Comparison of ENCODE assay signal across 26 cellular contexts in the genomic region with DNA sequence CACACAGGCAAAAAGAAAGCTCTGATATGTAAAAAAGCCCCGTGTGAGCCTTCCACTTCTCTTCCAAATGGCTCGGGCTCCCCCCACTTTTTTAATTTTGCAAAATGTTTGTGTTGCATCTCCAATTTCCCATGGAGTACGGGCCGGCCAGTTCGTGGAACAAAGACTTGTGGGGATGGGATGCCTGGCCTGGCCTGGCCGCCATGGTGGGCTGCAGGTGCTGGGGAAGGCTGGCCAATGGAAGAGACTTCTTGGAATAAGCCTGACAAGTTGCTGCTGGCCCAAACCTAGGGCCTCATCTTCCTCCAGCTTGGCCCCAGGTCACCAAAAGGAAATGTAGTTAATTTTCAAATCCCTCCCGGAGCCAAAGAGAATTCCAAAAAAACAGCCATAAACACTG.
"Had no signal": no experiment of that assay in that cellular context is flagged by ENCODE, and none has a peak within 500 bp of the region (broad histone marks: within the 10 kb centered on the region; RNA-seq: fewer than 3 reads in every experiment).

No MANE protein-coding gene starts in this region.

- H3K4me3 ChIP-seq: K562 had no signal

- DNase-seq: activated CD4-positive, alpha-beta T cell treated with anti-CD3 and anti-CD28 coated beads for 4 hours; activated CD8-positive, alpha-beta memory T cell treated with anti-CD3 and anti-CD28 coated beads, Interleukin-2, amount 50 U/mL, for 48 hours; activated CD8-positive, alpha-beta T cell treated with anti-CD3 and anti-CD28 coated beads, Interleukin-2, amount 10 ng/mL, durations not matched to agents 7 days and 5 days; activated effector memory CD4-positive, alpha-beta T cell treated with anti-CD3 and anti-CD28 coated beads, Interleukin-2, amount 50 U/mL, for 16 hours; activated naive CD4-positive, alpha-beta T cell treated with Interleukin-2 at 50 U/mL for 16 hours; activated naive CD8-positive, alpha-beta T cell treated with anti-CD3 and anti-CD28 coated beads, Interleukin-2, amount 50 U/mL, for 24 hours; activated T-cell treated with anti-CD3 and anti-CD28 coated beads, Interleukin-2, amount 50 U/mL, for 24 hours; amygdala; brain microvascular endothelial cell; Karpas-422; MM.1S; NCI-H1105; NCI-H1436; NCI-H1694 treated with DMSO at 0.1 percent for 48 hours; NCI-H2029 treated with DMSO at 0.1 percent for 48 hours; NCI-H510A treated with DMSO at 0.1 percent for 48 hours; NCI-H69; NK-92 treated with Interleukin-12 subunit alpha and Interleukin-12 subunit beta, amount 100 ng/mL, for 24 hours; OCI-M1; RPMI8226; SHP77 had no signal

- H3K27ac ChIP-seq: brain microvascular endothelial cell had no signal

- H3K27ac Mint-ChIP-seq: activated CD8-positive, alpha-beta T cell treated with anti-CD3 and anti-CD28 coated beads, Interleukin-2, amount 10 ng/mL, durations not matched to agents 7 days and 5 days; activated naive CD4-positive, alpha-beta T cell treated with anti-CD3 and anti-CD28 coated beads, Interleukin-2, amount 50 U/mL, for 72 hours; activated naive CD8-positive, alpha-beta T cell treated with anti-CD3 and anti-CD28 coated beads, Interleukin-2, amount 50 U/mL, for 24 hours; activated T-cell treated with anti-CD3 and anti-CD28 coated beads, Interleukin-2, amount 50 U/mL, for 24 hours; T-helper 1 cell treated with Interleukin-12 subunit alpha and Interleukin-12 subunit beta and Interleukin-4 antibody, amounts not matched to agents 30 μg/mL and 1 μg/mL, for 36 hours had no signal

- H3K4me1 Mint-ChIP-seq: activated naive CD8-positive, alpha-beta T cell treated with anti-CD3 and anti-CD28 coated beads, Interleukin-2, amount 50 U/mL, for 24 hours had no signal

- H3K36me3 Mint-ChIP-seq: activated naive CD4-positive, alpha-beta T cell treated with anti-CD3 and anti-CD28 coated beads, Interleukin-2, amount 50 U/mL, for 72 hours had no signal

- H3K27me3 ChIP-seq: brain microvascular endothelial cell had no signal

- ATAC-seq: activated CD4-positive, CD25-positive, alpha-beta regulatory T cell treated with anti-CD3 and anti-CD28 coated beads, Interleukin-2, amount 50 U/mL, for 24 hours; activated CD8-positive, alpha-beta T cell treated with anti-CD3 and anti-CD28 coated beads, Interleukin-2, amount 10 ng/mL, durations not matched to agents 7 days and 5 days; activated naive CD4-positive, alpha-beta T cell treated with anti-CD3 and anti-CD28 coated beads, Interleukin-2, amount 50 U/mL, for 72 hours; activated naive CD8-positive, alpha-beta T cell treated with anti-CD3 and anti-CD28 coated beads, Interleukin-2, amount 50 U/mL, for 24 hours; K562; Panc1 had no signal

- H3K4me3 Mint-ChIP-seq: activated CD8-positive, alpha-beta T cell treated with anti-CD3 and anti-CD28 coated beads, Interleukin-2, amount 10 ng/mL, durations not matched to agents 7 days and 5 days; activated naive CD8-positive, alpha-beta T cell treated with anti-CD3 and anti-CD28 coated beads, Interleukin-2, amount 50 U/mL, for 24 hours; activated T-cell treated with anti-CD3 and anti-CD28 coated beads, Interleukin-2, amount 50 U/mL, for 24 hours; T-helper 1 cell treated with Interleukin-12 subunit alpha and Interleukin-12 subunit beta and Interleukin-4 antibody, amounts not matched to agents 30 μg/mL and 1 μg/mL, for 36 hours had no signal

- H3K36me3 ChIP-seq: brain microvascular endothelial cell had no signal
